Comparison of ENCODE assay signal across 8 cellular contexts in the genomic region with DNA sequence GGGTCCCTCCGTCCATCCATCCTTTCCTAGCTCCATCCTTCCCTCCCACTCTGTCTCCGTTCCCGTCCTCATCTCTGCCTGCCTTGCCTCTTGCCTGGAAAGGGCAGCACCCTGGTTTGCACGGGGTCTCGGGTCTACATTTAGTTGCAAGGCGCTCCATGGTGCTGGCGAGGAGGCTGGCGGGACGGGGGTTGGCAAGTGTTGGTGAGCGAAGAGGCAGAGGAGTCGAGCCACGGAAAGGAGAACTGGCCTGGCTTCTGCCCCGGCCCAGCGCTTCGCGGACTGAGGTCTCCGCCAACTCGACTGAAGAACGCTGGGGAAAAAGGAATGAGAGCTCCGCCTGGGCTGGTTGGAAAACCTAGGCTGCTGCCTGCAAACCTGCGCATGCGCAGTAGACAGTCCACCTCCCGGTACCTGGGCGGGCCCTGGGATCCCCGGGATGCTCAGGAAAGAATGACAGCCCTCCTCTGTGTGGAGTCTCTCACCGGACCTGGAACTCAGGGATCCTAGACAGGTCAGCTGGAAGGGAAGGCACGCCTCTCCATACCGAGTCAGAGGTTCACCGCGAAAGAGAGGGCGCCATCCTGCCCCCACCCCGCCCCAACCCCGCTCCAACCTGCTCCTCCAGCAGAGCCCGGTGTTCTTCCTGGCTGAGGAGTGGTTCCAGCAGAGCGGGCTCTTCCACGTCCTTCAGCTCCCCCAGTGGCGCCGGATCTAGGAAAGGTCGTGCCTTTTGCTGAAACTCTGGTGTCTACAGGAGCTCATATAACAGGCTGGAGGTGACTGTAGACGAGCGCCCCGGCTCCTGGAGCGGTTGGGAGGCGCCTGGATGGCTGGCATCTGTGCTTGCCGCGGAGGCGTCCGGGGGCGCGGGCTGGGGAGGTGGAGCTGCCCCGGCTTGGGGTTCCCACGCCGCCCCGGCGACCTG. TPM values are rescaled to one million over a fixed set of nuclear protein-coding genes. Genes with fewer than 3 reads are reported as not detected.
DNase-seq lines count a peak whose midpoint lies in the region; ATAC-seq and TF ChIP-seq lines count a peak whose summit lies in the region.

No MANE protein-coding gene starts in this region.

- no peak overlapping the region for H3K9ac ChIP-seq in MM.1S (ENCODE audit: low read length)

- H3K36me3 ChIP-seq in MM.1S (replicated peaks; ENCODE audit: insufficient read depth, low read length), result no peaks in the 10 kb centered on the region

- H3K79me2 ChIP-seq in MM.1S (ENCODE audit: low read length), result no peaks in the 10 kb centered on the region

- no peak overlapping the region for H3K27ac ChIP-seq in MM.1S (ENCODE audit: low read length)

- H3K4me3 ChIP-seq in MM.1S (ENCODE audit: low read length), result no peak overlapping the region

- H3K9me3 ChIP-seq in MM.1S (replicated peaks; ENCODE audit: insufficient read depth, low read length), result no peaks in the 10 kb centered on the region

- in situ Hi-C loops in Caki2 (cut with HindIII; ENCODE audit: low pct_unique_long_range_greater_than_20kb, low sequenced_read_pairs), result no loop called here

- H3F3A ChIP-seq in MM.1S (ENCODE audit: insufficient read depth, low read length), result no peaks in the 10 kb centered on the region

- no peak overlapping the region for H2AFZ ChIP-seq in MM.1S (ENCODE audit: low read length)

- no peaks in the 10 kb centered on the region for H4K20me1 ChIP-seq in MM.1S (ENCODE audit: insufficient read depth, low read length)

- no peaks in the 10 kb centered on the region for H3K9me2 ChIP-seq in MM.1S (replicated peaks; ENCODE audit: insufficient read depth, low read length)

- no peaks in the 10 kb centered on the region for H3K27me3 ChIP-seq in MM.1S (replicated peaks; ENCODE audit: insufficient read depth, low read length)

- H3K4me1 Mint-ChIP-seq in endothelial cell (ENCODE audit: unreplicated experiment), result peaks cover 38% of the 10 kb centered on the region
- peaks cover 23 to 44% (median 35%) of the 10 kb centered on the region in 4 donors for H3K4me1 Mint-ChIP-seq in naive thymus-derived CD8-positive, alpha-beta T cell

- no peak overlapping the region for H3K4me2 ChIP-seq in MM.1S (ENCODE audit: low read depth, low read length)

- H3K27ac Mint-ChIP-seq in endothelial cell (ENCODE audit: unreplicated experiment), result no peak overlapping the region
- peak overlapping the region in 1 of 10 donors; percentile 62 for H3K27ac Mint-ChIP-seq in naive thymus-derived CD8-positive, alpha-beta T cell

- TF ChIP-seq CTCF in endothelial cell (IDR thresholded peaks at IDR 0.05; ENCODE audit: unreplicated experiment), result no peak
- no peak for TF ChIP-seq CTCF in MM.1S (IDR thresholded peaks at IDR 0.05; ENCODE audit: low read length)

- no peaks in the 10 kb centered on the region for H3K9me3 Mint-ChIP-seq in endothelial cell (ENCODE audit: unreplicated experiment)
- peaks cover 0 to 10% (median 0%) of the 10 kb centered on the region in 9 donors for H3K9me3 Mint-ChIP-seq in naive thymus-derived CD8-positive, alpha-beta T cell

- H3K27me3 Mint-ChIP-seq in endothelial cell (ENCODE audit: unreplicated experiment), result peaks cover 37% of the 10 kb centered on the region
- H3K27me3 Mint-ChIP-seq in naive thymus-derived CD8-positive, alpha-beta T cell, result peaks cover 29 to 53% (median 38%) of the 10 kb centered on the region in 5 donors

- H3K4me1 ChIP-seq in MM.1S (ENCODE audit: low read length), result no peaks in the 10 kb centered on the region

- peak overlapping the region; percentile 77 for H3K4me3 Mint-ChIP-seq in endothelial cell (ENCODE audit: unreplicated experiment)
- H3K4me3 Mint-ChIP-seq in naive thymus-derived CD8-positive, alpha-beta T cell, result peak overlapping the region; percentile 42 to 88 (median 74)

- POLR2A ChIA-PET in naive thymus-derived CD8-positive, alpha-beta T cell (lab: Charles Lee), result no interaction called here

- DNase-seq in Caki2 (ENCODE audit: low read depth) (peak; percentile 66), endothelial cell (ENCODE audit: low spot score) (peak; percentile 47), MM.1S (no peak), globus pallidus (ENCODE audit: low spot score) (no peak), NCI-H524 treated with DMSO at 0.1 percent for 48 hours (lab: John Stamatoyannopoulos, UW) (no peak)
- peak in 2 of 10 donors; percentile 31 to 32 for DNase-seq in naive thymus-derived CD8-positive, alpha-beta T cell

- peak; percentile 61 for ATAC-seq in SK-N-SH treated with all-trans-retinoic acid at 6 μM for 48 hours
- peak in 1 of 2 donors; percentile 42 for ATAC-seq in naive thymus-derived CD8-positive, alpha-beta T cell
- ATAC-seq in HG03097 (IDR thresholded peaks at IDR 0.05; ENCODE audit: low FRiP score, unreplicated experiment), result no peak

- peaks cover 9% of the 10 kb centered on the region for H3K36me3 Mint-ChIP-seq in endothelial cell (ENCODE audit: low read depth, unreplicated experiment)
- no peaks in the 10 kb centered on the region for H3K36me3 Mint-ChIP-seq in naive thymus-derived CD8-positive, alpha-beta T cell

TF ChIP-seq in SK-N-SH treated with all-trans-retinoic acid at 6 μM for 48 hours, 23 proteins besides CTCF, POLR2A, EP300 and RAD21 (continues in another document):
- TF ChIP-seq, protein P1, sequence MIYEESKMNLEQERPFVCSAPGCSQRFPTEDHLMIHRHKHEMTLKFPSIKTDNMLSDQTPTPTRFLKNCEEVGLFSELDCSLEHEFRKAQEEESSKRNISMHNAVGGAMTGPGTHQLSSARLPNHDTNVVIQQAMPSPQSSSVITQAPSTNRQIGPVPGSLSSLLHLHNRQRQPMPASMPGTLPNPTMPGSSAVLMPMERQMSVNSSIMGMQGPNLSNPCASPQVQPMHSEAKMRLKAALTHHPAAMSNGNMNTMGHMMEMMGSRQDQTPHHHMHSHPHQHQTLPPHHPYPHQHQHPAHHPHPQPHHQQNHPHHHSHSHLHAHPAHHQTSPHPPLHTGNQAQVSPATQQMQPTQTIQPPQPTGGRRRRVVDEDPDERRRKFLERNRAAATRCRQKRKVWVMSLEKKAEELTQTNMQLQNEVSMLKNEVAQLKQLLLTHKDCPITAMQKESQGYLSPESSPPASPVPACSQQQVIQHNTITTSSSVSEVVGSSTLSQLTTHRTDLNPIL (CRISPR knock-in tag; IDR thresholded peaks at IDR 0.05; ENCODE audit: low read depth), result no peak
- TF ChIP-seq ZNF8 (CRISPR knock-in tag; IDR thresholded peaks at IDR 0.05) (no peak), PPARA (CRISPR knock-in tag; IDR thresholded peaks at IDR 0.05; ENCODE audit: borderline replicate concordance) (no peak), ISL1 (CRISPR knock-in tag; IDR thresholded peaks at IDR 0.05) (no peak), ZC3H10 (CRISPR knock-in tag; IDR thresholded peaks at IDR 0.05) (no peak), ZFP3 (CRISPR knock-in tag; IDR thresholded peaks at IDR 0.05) (no peak), ESRRG (CRISPR knock-in tag; IDR thresholded peaks at IDR 0.05) (no peak), RARB (CRISPR knock-in tag; IDR thresholded peaks at IDR 0.05) (no peak), BACH2 (CRISPR knock-in tag; IDR thresholded peaks at IDR 0.05; ENCODE audit: borderline replicate concordance) (no peak), GLIS3 (CRISPR knock-in tag; IDR thresholded peaks at IDR 0.05) (no peak), ZNF565 (CRISPR knock-in tag; conservative IDR thresholded peaks at IDR 0.05; ENCODE audit: low read depth) (no peak), TCF4 (CRISPR knock-in tag; IDR thresholded peaks at IDR 0.05; ENCODE audit: borderline replicate concordance) (no peak), ARNTL (CRISPR knock-in tag; IDR thresholded peaks at IDR 0.05; ENCODE audit: borderline replicate concordance, low read depth) (no peak)
- TF ChIP-seq, protein P2, sequence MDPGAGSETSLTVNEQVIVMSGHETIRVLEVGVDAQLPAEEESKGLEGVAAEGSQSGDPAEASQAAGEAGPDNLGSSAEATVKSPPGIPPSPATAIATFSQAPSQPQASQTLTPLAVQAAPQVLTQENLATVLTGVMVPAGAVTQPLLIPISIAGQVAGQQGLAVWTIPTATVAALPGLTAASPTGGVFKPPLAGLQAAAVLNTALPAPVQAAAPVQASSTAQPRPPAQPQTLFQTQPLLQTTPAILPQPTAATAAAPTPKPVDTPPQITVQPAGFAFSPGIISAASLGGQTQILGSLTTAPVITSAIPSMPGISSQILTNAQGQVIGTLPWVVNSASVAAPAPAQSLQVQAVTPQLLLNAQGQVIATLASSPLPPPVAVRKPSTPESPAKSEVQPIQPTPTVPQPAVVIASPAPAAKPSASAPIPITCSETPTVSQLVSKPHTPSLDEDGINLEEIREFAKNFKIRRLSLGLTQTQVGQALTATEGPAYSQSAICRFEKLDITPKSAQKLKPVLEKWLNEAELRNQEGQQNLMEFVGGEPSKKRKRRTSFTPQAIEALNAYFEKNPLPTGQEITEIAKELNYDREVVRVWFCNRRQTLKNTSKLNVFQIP (CRISPR knock-in tag; IDR thresholded peaks at IDR 0.05; ENCODE audit: borderline replicate concordance, low read depth), result no peak
- TF ChIP-seq, protein P3, sequence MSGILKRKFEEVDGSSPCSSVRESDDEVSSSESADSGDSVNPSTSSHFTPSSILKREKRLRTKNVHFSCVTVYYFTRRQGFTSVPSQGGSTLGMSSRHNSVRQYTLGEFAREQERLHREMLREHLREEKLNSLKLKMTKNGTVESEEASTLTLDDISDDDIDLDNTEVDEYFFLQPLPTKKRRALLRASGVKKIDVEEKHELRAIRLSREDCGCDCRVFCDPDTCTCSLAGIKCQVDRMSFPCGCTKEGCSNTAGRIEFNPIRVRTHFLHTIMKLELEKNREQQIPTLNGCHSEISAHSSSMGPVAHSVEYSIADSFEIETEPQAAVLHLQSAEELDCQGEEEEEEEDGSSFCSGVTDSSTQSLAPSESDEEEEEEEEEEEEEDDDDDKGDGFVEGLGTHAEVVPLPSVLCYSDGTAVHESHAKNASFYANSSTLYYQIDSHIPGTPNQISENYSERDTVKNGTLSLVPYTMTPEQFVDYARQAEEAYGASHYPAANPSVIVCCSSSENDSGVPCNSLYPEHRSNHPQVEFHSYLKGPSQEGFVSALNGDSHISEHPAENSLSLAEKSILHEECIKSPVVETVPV (CRISPR knock-in tag; IDR thresholded peaks at IDR 0.05), result no peak

RNA-seq across cellular contexts. Expression of a gene that starts 6.0 kb away (rescaled TPM):
- not detected in 2 replicates for total RNA-seq in Caki2 (2014; rRNA removed; shearing (Covaris generic); ENCODE audit: low replicate concordance)
- total RNA-seq in endothelial cell (ENCODE audit: unreplicated experiment), result not detected
- total RNA-seq in naive thymus-derived CD8-positive, alpha-beta T cell, result not detected
- polyA plus RNA-seq in naive thymus-derived CD8-positive, alpha-beta T cell, result not detected

RNA-seq across cellular contexts. Expression of a gene that starts 43.2 kb away (rescaled TPM):
- not detected in 2 replicates for total RNA-seq in Caki2 (2014; rRNA removed; shearing (Covaris generic); ENCODE audit: low replicate concordance)
- 0.28 TPM for total RNA-seq in endothelial cell (ENCODE audit: unreplicated experiment)
- total RNA-seq in naive thymus-derived CD8-positive, alpha-beta T cell, result not detected
- not detected for polyA plus RNA-seq in naive thymus-derived CD8-positive, alpha-beta T cell

Comparison
In these comparisons a context has a peak if more than half of its experiments do, and no peak if none do; other contexts are left out.
1. DNase-seq: peak in Caki2 (single experiment) and endothelial cell (single experiment); none in MM.1S (single experiment), globus pallidus (single experiment) and NCI-H524 treated with DMSO at 0.1 percent for 48 hours (single experiment).